In genomic region chr6:119497988-119498727, GRCh38 we compare ENCODE assay signal across 14 cellular contexts.
"Had no signal": no experiment of that assay in that cellular context is flagged by ENCODE, and none has a peak within 500 bp of the region (broad histone marks: within the 10 kb centered on the region; RNA-seq: fewer than 3 reads in every experiment).

No MANE protein-coding gene starts in this region.

- H3K4me3 Mint-ChIP-seq: central memory CD8-positive, alpha-beta T cell; dendritic cell treated with granulocyte-macrophage colony-stimulating factor and Interleukin-4, amounts not matched to agents 40 ng/mL and 50 ng/mL, for 4 days; endodermal cell; memory B cell; natural killer cell treated with Interleukin-12 subunit alpha and Interleukin-12 subunit beta and Interleukin-15 and Interleukin-18, amount 100 ng/mL, for 72 hours had no signal

- H3K9me3 Mint-ChIP-seq: central memory CD8-positive, alpha-beta T cell; dendritic cell treated with granulocyte-macrophage colony-stimulating factor and Interleukin-4, amounts not matched to agents 40 ng/mL and 50 ng/mL, for 4 days; endodermal cell; memory B cell; natural killer cell treated with Interleukin-12 subunit alpha and Interleukin-12 subunit beta and Interleukin-15 and Interleukin-18, amount 100 ng/mL, for 72 hours had no signal

- DNase-seq: activated naive CD4-positive, alpha-beta T cell treated with anti-CD3 and anti-CD28 coated beads, Interleukin-2, amount 50 U/mL, for 16 hours; endodermal cell; left lung; occipital lobe; psoas muscle; stimulated activated naive CD8-positive, alpha-beta T cell treated with anti-CD3 and anti-CD28 coated beads, Interleukin-15, Interleukin-2, amounts not matched to agents 100 U/mL and 50 U/mL, for 24 hours; upper lobe of left lung had no signal

- H3K4me1 Mint-ChIP-seq: central memory CD8-positive, alpha-beta T cell had no signal

- H3K27ac Mint-ChIP-seq: dendritic cell treated with granulocyte-macrophage colony-stimulating factor and Interleukin-4, amounts not matched to agents 40 ng/mL and 50 ng/mL, for 4 days; endodermal cell; memory B cell; natural killer cell treated with Interleukin-12 subunit alpha and Interleukin-12 subunit beta and Interleukin-15 and Interleukin-18, amount 100 ng/mL, for 72 hours had no signal

- H3K4me1 ChIP-seq: left lung, psoas muscle, upper lobe of left lung had no signal

- H3K4me3 ChIP-seq: left lung, psoas muscle, suprapubic skin, upper lobe of left lung had no signal

- H3K27ac ChIP-seq: left lung, psoas muscle, suprapubic skin, upper lobe of left lung had no signal

- H3K36me3 Mint-ChIP-seq: memory B cell; natural killer cell treated with Interleukin-12 subunit alpha and Interleukin-12 subunit beta and Interleukin-15 and Interleukin-18, amount 100 ng/mL, for 72 hours had no signal

- H3K9me3 ChIP-seq: left lung, psoas muscle, suprapubic skin, upper lobe of left lung had no signal

- H3K27me3 ChIP-seq: left lung, suprapubic skin, upper lobe of left lung had no signal

- H3K36me3 ChIP-seq: left lung, suprapubic skin, upper lobe of left lung had no signal

- H3K27me3 Mint-ChIP-seq: central memory CD8-positive, alpha-beta T cell; dendritic cell treated with granulocyte-macrophage colony-stimulating factor and Interleukin-4, amounts not matched to agents 40 ng/mL and 50 ng/mL, for 4 days; memory B cell had no signal

- ATAC-seq: esophagus mucosa; left lung; natural killer cell treated with Interleukin-12 subunit alpha and Interleukin-12 subunit beta and Interleukin-15 and Interleukin-18, amount 100 ng/mL, for 72 hours; psoas muscle; sciatic nerve; stimulated activated naive CD8-positive, alpha-beta T cell treated with anti-CD3 and anti-CD28 coated beads, Interleukin-15, Interleukin-2, amounts not matched to agents 100 U/mL and 50 U/mL, for 24 hours had no signal
